In genomic region chr7:84617265-84618030, GRCh38 we compare ENCODE assay signal across 3 cellular contexts.
TF ChIP-seq lines count a peak whose summit lies in the region.

No MANE protein-coding gene starts in this region.

TF ChIP-seq in IMR-90, 13 proteins besides CTCF, POLR2A, EP300 and RAD21:
- no peak for TF ChIP-seq MXI1 (IDR thresholded peaks at IDR 0.05; ENCODE audit: borderline replicate concordance, low read depth, low read length)
- TF ChIP-seq, protein P1, sequence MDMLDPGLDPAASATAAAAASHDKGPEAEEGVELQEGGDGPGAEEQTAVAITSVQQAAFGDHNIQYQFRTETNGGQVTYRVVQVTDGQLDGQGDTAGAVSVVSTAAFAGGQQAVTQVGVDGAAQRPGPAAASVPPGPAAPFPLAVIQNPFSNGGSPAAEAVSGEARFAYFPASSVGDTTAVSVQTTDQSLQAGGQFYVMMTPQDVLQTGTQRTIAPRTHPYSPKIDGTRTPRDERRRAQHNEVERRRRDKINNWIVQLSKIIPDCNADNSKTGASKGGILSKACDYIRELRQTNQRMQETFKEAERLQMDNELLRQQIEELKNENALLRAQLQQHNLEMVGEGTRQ (IDR thresholded peaks at IDR 0.05; ENCODE audit: low read depth, low read length) = no peak
- TF ChIP-seq NFE2L2 (IDR thresholded peaks at IDR 0.05; ENCODE audit: low read depth, low read length) = no peak
- no peak for TF ChIP-seq RFX5 (IDR thresholded peaks at IDR 0.05; ENCODE audit: low read depth, low read length)
- no peak for TF ChIP-seq CEBPB (IDR thresholded peaks at IDR 0.05; ENCODE audit: low read depth, low read length)
- no peak for TF ChIP-seq FOS (IDR thresholded peaks at IDR 0.05; ENCODE audit: low read depth, low read length)
- TF ChIP-seq MAFK (IDR thresholded peaks at IDR 0.05; ENCODE audit: low read depth, low read length) = no peak
- no peak for TF ChIP-seq MAZ (IDR thresholded peaks at IDR 0.05; ENCODE audit: borderline replicate concordance, low read depth, low read length)
- no peak for TF ChIP-seq RCOR1 (IDR thresholded peaks at IDR 0.05; ENCODE audit: insufficient replicate concordance, low read length)
- TF ChIP-seq, protein P2, sequence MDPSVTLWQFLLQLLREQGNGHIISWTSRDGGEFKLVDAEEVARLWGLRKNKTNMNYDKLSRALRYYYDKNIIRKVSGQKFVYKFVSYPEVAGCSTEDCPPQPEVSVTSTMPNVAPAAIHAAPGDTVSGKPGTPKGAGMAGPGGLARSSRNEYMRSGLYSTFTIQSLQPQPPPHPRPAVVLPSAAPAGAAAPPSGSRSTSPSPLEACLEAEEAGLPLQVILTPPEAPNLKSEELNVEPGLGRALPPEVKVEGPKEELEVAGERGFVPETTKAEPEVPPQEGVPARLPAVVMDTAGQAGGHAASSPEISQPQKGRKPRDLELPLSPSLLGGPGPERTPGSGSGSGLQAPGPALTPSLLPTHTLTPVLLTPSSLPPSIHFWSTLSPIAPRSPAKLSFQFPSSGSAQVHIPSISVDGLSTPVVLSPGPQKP (IDR thresholded peaks at IDR 0.05; ENCODE audit: borderline replicate concordance, low read depth, low read length) = no peak
- TF ChIP-seq CHD1 (IDR thresholded peaks at IDR 0.05; ENCODE audit: low read depth, low read length) = no peak
- no peak for TF ChIP-seq SMC3 (IDR thresholded peaks at IDR 0.05; ENCODE audit: low read depth, low read length)
- no peak for TF ChIP-seq BHLHE40 (IDR thresholded peaks at IDR 0.05; ENCODE audit: low read depth, low read length)

TF ChIP-seq in SK-N-SH, 30 proteins besides CTCF, POLR2A, EP300 and RAD21:
- TF ChIP-seq TEAD4 (IDR thresholded peaks at IDR 0.05; ENCODE audit: borderline replicate concordance, insufficient read depth) (no peak), PBX3 (IDR thresholded peaks at IDR 0.05) (peak; percentile 53)

TF ChIP-seq in endothelial cell of umbilical vein, 7 proteins besides CTCF, POLR2A, EP300 and RAD21:
- no peak for TF ChIP-seq GATA2 (IDR thresholded peaks at IDR 0.05; ENCODE audit: insufficient read depth, insufficient read length, low read depth, low read length)
- TF ChIP-seq MYC (IDR thresholded peaks at IDR 0.05; ENCODE audit: low read depth, low read length) = no peak
- no peak for TF ChIP-seq FOS (IDR thresholded peaks at IDR 0.05; ENCODE audit: borderline replicate concordance, insufficient read depth, low read length)
- TF ChIP-seq MAX (IDR thresholded peaks at IDR 0.05; ENCODE audit: insufficient read depth, insufficient read length) = no peak
- TF ChIP-seq EZH2 (IDR thresholded peaks at IDR 0.05; ENCODE audit: borderline replicate concordance, low read depth, low read length, severe bottlenecking) = no peak
- TF ChIP-seq JUN (IDR thresholded peaks at IDR 0.05; ENCODE audit: borderline replicate concordance, insufficient read depth, insufficient read length, low read depth) = no peak
- TF ChIP-seq POLR2AphosphoS5 (IDR thresholded peaks at IDR 0.05; ENCODE audit: insufficient read depth, low read depth, low read length) = no peak
